ENCODE assay signal across 25 cellular contexts in genomic region chr12:77118696-77119095, GRCh38. TPM values are rescaled to one million over a fixed set of nuclear protein-coding genes. Genes with fewer than 3 reads are reported as not detected.
DNase-seq lines count a peak whose midpoint lies in the region; ATAC-seq, FAIRE-seq and TF ChIP-seq lines count a peak whose summit lies in the region.
"Had no signal": no experiment of that assay in that cellular context is flagged by ENCODE, and none has a peak within 500 bp of the region (broad histone marks: within the 10 kb centered on the region; RNA-seq: fewer than 3 reads in every experiment).

No MANE protein-coding gene starts in this region.

- H3K27me3 ChIP-seq in K562 (ENCODE audit: control insufficient read depth in 2 of 2, insufficient read depth in 2 of 2, low read length in 2 of 2): no peaks in the 10 kb centered on the region
- H3K27me3 ChIP-seq: gastrocnemius medialis, neural progenitor cell had no signal

- no peak overlapping the region for H3K4me2 ChIP-seq in K562 (ENCODE audit: insufficient read depth, low read length)
- H3K4me2 ChIP-seq: neural progenitor cell had no signal

- no peaks in the 10 kb centered on the region for H4K20me1 ChIP-seq in K562 (replicated peaks; ENCODE audit: control insufficient read depth, insufficient read depth, low read length)

- no peaks in the 10 kb centered on the region for H3K79me2 ChIP-seq in K562 (ENCODE audit: control insufficient read depth, insufficient read depth, low read length)

- no peaks in the 10 kb centered on the region for H3K9me1 ChIP-seq in K562 (ENCODE audit: control insufficient read depth, insufficient read depth, low read length)

- no peaks in the 10 kb centered on the region for H3K9me3 ChIP-seq in K562 (replicated peaks; ENCODE audit: control insufficient read depth, insufficient read depth, low read depth, low read length)
- H3K9me3 ChIP-seq: gastrocnemius medialis, lower lobe of right lung had no signal

- intact Hi-C loops in K562 (cut with micrococcal nuclease): no loop called here

- no peaks in the 10 kb centered on the region for H3K4me1 ChIP-seq in K562 (replicated peaks in 1 of 2; ENCODE audit: control insufficient read depth in 2 of 2, insufficient read depth in 2 of 2, low read length in 2 of 2)
- H3K4me1 ChIP-seq: gastrocnemius medialis, lower lobe of right lung, neural progenitor cell had no signal

- DNase-seq in COLO829 (ENCODE audit: low spot score) (peak; percentile 52), HTR-8/SVneo (ENCODE audit: insufficient read length, low spot score) (no peak), K562 (ENCODE audit: extremely low read depth in 1 of 4, low spot score in 3 of 4) (no peak), iris pigment epithelial cell (ENCODE audit: low read depth) (peak; percentile 76), putamen (ENCODE audit: low spot score) (no peak), 8988T (no peak), NCI-H1105 (lab: John Stamatoyannopoulos, UW) (no peak)
- DNase-seq: activated CD4-positive, CD25-positive, alpha-beta regulatory T cell treated with anti-CD3 and anti-CD28 coated beads, Interleukin-2, amount 50 U/mL, for 72 hours; activated CD8-positive, alpha-beta T cell treated with anti-CD3 and anti-CD28 coated beads for 36 hours; activated gamma-delta T cell treated with Interleukin-2 at 50 U/mL for 16 hours; activated T-cell treated with anti-CD3 and anti-CD28 coated beads for 4 hours; DMS 273 treated with DMSO at 0.1 percent for 48 hours; gastrocnemius medialis; hippocampal formation; lower lobe of right lung; NCI-H146; NCI-H510A treated with DMSO at 0.1 percent for 48 hours; stimulated activated CD4-positive, alpha-beta T cell treated with anti-CD3 and anti-CD28 coated beads, Interleukin-2, amount 100 ng/mL, for 24 hours; T-cell had no signal

- no peak for TF ChIP-seq CTCF in K562 (IDR thresholded peaks at IDR 0.05 in 2 of 3, conservative IDR thresholded peaks at IDR 0.05 in 1 of 3; ENCODE audit: insufficient read depth in 2 of 3, low read depth in 1 of 3, low read length in 3 of 3)

- H3K36me3 ChIP-seq in K562 (ENCODE audit: control insufficient read depth, insufficient read depth, low read length): no peaks in the 10 kb centered on the region
- H3K36me3 ChIP-seq: gastrocnemius medialis, lower lobe of right lung, neural progenitor cell had no signal

- no TSS peak for BruUV-seq in K562 (replicated peaks; lab: Mats Ljungman, UMichigan)

- ATAC-seq in K562 (no peak), HG03175 (IDR thresholded peaks at IDR 0.05; ENCODE audit: unreplicated experiment) (no peak)
- ATAC-seq: activated CD8-positive, alpha-beta T cell treated with anti-CD3 and anti-CD28 coated beads for 36 hours; gastrocnemius medialis; GM12878; lower lobe of right lung; stimulated activated effector memory CD8-positive, alpha-beta T cell treated with anti-CD3 and anti-CD28 coated beads, Interleukin-12 subunit alpha, Interleukin-12 subunit beta, amount 100 ng/mL, for 72 hours; T-cell had no signal

- H2AFZ ChIP-seq in K562 (ENCODE audit: low read depth, low read length): no peak overlapping the region
- H2AFZ ChIP-seq: neural progenitor cell had no signal

- CTCF ChIA-PET in K562 (lab: Yijun Ruan, JAX; ENCODE audit: low intra/inter-chr PET ratio): no interaction called here

- H3K27ac ChIP-seq in K562 (ENCODE audit: extremely low read depth, low read depth, low read length): no peak overlapping the region
- H3K27ac ChIP-seq: gastrocnemius medialis, lower lobe of right lung, neural progenitor cell had no signal

- POLR2A ChIA-PET in K562 (lab: Yijun Ruan, JAX): no interaction called here

- TF ChIP-seq RAD21 in K562 (CRISPR knock-in tag; conservative IDR thresholded peaks at IDR 0.05 in 1 of 2, IDR thresholded peaks at IDR 0.05 in 1 of 2): no peak

- H3K9ac ChIP-seq in K562 (ENCODE audit: insufficient read depth in 1 of 2, low read depth in 2 of 2, low read length in 2 of 2): no peak overlapping the region
- H3K9ac ChIP-seq: neural progenitor cell had no signal

- no peak for TF ChIP-seq POLR2A in K562 (conservative IDR thresholded peaks at IDR 0.05)

- WGBS in K562 (ENCODE audit: insufficient coverage, low coverage, missing lambda C conversion rate): 0% methylated on average over 2 of the region's 2 CpGs

- TF ChIP-seq EP300 in K562 (IDR thresholded peaks at IDR 0.05; ENCODE audit: low read length): no peak

- in situ Hi-C loops in K562 (cut with MboI): no loop called here

- no peak overlapping the region for H3K4me3 ChIP-seq in K562
- H3K4me3 ChIP-seq: gastrocnemius medialis, GM12878, lower lobe of right lung, neural progenitor cell had no signal

- FAIRE-seq in HTR-8/SVneo (lab: Jason Lieb, UNC) (peak; percentile 31), K562 (lab: Jason Lieb, UNC) (no peak)
- FAIRE-seq: GM12878, islet of Langerhans had no signal

TF ChIP-seq in K562, 482 proteins besides CTCF, POLR2A, EP300 and RAD21:
- TF ChIP-seq GTF2B (IDR thresholded peaks at IDR 0.05; ENCODE audit: extremely low read depth, insufficient read length) (no peak), NUFIP1 (IDR thresholded peaks at IDR 0.05; ENCODE audit: partially characterized antibody) (no peak), SMAD3 (CRISPR knock-in tag; conservative IDR thresholded peaks at IDR 0.05) (no peak), ZNF274 (IDR thresholded peaks at IDR 0.05; ENCODE audit: borderline replicate concordance, low read depth, low read length) (no peak), MCM3 (IDR thresholded peaks at IDR 0.05) (no peak), CBFA2T3 (IDR thresholded peaks at IDR 0.05) (no peak), FOSL1 (tag; conservative IDR thresholded peaks at IDR 0.05) (peak; percentile 39), BCLAF1 (IDR thresholded peaks at IDR 0.05; ENCODE audit: borderline replicate concordance in 1 of 2, control insufficient read depth in 1 of 2, low read depth in 2 of 2, low read length in 1 of 2) (no peak)

RNA-seq across cellular contexts. Expression of gene E2F7, which starts 53.3 kb away (rescaled TPM):
- total RNA-seq in K562 (2011; cell fraction: chromatin; rRNA removed; ENCODE audit: low replicate concordance): 20.8 and 46.3 TPM in 2 replicates
- 6.0 and 10.8 TPM in 2 replicates for total RNA-seq in K562 (2011; cell fraction: nucleolus; rRNA removed)
- 16.0 and 16.2 TPM in 2 replicates for total RNA-seq in K562 (2011; cell fraction: nucleoplasm; rRNA removed)
- total RNA-seq in K562 (2014; rRNA removed) (4.5 and 7.0 TPM in 2 replicates), K562 (2014; rRNA removed; fragmentation: Illumina TruSeq; extraction: Trizol) (9.4 and 10.5 TPM in 2 replicates), K562 (2015; rRNA removed; fragmentation: Illumina TruSeq; extraction: Trizol) (8.8 and 9.0 TPM in 2 replicates), K562 (2021) (13.0 and 13.5 TPM in 2 replicates)
- polyA plus RNA-seq in K562 (2011; rRNA removed) (6.8 and 8.1 TPM in 2 replicates), K562 (2014; fragmentation: Illumina TruSeq; extraction: Trizol) (12.8 and 13.6 TPM in 2 replicates), K562 (2014; fragmentation: Nextera tagmentation; extraction: Ambion mirVana) (1 to 10 TPM; 3.4 to 3.5 TPM), K562 (2014; rRNA removed) (7.3 and 9.9 TPM in 2 replicates)
- 4.7 and 5.2 TPM in 2 replicates for polyA plus RNA-seq in K562 (2011; cell fraction: cytosol; rRNA removed)
- 10.9 and 13.7 TPM in 2 replicates for polyA plus RNA-seq in K562 (2011; cell fraction: nucleus; rRNA removed)
- polyA plus RNA-seq in K562 (2012): 6.1 and 6.9 TPM in 2 replicates
- 10.0 TPM in 2 replicates for polyA minus RNA-seq in K562 (2011; rRNA and poly(A)+ RNA removed)
- polyA minus RNA-seq in K562 (2011; cell fraction: cytosol; rRNA and poly(A)+ RNA removed): 7.6 and 8.6 TPM in 2 replicates
- 15.6 and 22.0 TPM in 2 replicates for polyA minus RNA-seq in K562 (2011; cell fraction: nucleus; rRNA and poly(A)+ RNA removed)
- total RNA-seq: gastrocnemius medialis had no signal
- polyA plus RNA-seq: IgD-negative memory B cell had no signal

Comparison
In these comparisons a context has a peak if more than half of its experiments do, and no peak if none do; other contexts are left out.
1. DNase-seq: peak in COLO829 (single experiment) and iris pigment epithelial cell (single experiment); none in HTR-8/SVneo (single experiment), K562 (0 of 4), putamen (single experiment), 8988T (single experiment) and NCI-H1105 (single experiment).